In the genomic region with DNA sequence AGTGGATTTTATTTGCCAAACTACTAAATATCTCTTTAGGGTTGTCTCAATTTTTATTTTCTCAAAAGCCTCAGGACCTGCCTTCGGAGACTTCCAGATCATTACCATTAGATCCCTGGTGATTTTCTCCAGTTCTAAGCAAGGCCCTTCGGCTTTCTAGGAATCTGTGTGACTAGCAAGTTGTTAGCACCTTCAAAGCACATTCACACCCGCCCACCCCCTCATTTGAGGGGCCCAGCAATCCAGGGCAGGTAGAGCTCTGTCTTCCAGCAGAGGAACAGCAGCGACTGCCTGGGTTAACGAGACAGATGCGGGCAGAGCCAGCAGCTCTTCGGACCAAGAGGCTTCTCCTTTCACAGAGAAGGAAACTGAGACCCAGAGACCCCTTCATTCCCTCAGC, we compare ENCODE assay signal across 11 cellular contexts. TPM values are rescaled to one million over a fixed set of nuclear protein-coding genes. Genes with fewer than 3 reads are reported as not detected.
DNase-seq lines count a peak whose midpoint lies in the region; ATAC-seq lines count a peak whose summit lies in the region.
"Had no signal": no experiment of that assay in that cellular context is flagged by ENCODE, and none has a peak within 500 bp of the region (broad histone marks: within the 10 kb centered on the region; RNA-seq: fewer than 3 reads in every experiment).

No MANE protein-coding gene starts in this region.

- ATAC-seq in stimulated activated naive CD8-positive, alpha-beta T cell treated with anti-CD3 and anti-CD28 coated beads, Interleukin-15, Interleukin-2, amounts not matched to agents 100 U/mL and 50 U/mL, for 24 hours = no peak
- ATAC-seq in central memory CD8-positive, alpha-beta T cell (replicated peaks; ENCODE audit: extremely low read depth, poor library complexity, severe bottlenecking) = no peak
- no peak for ATAC-seq in naive B cell (ENCODE audit: low read depth in 2 of 2)
- no peak for ATAC-seq in GM19467 (IDR thresholded peaks at IDR 0.05; ENCODE audit: unreplicated experiment)
- ATAC-seq: pancreas had no signal

- H3K4me3 Mint-ChIP-seq in stimulated activated naive CD8-positive, alpha-beta T cell treated with anti-CD3 and anti-CD28 coated beads, Interleukin-15, Interleukin-2, amounts not matched to agents 100 ng/mL and 50 ng/mL, for 24 hours = peak overlapping the region; percentile 97
- peak overlapping the region; percentile 98 for H3K4me3 Mint-ChIP-seq in central memory CD8-positive, alpha-beta T cell
- H3K4me3 Mint-ChIP-seq in naive B cell = peak overlapping the region in 7 of 8 donors; percentile 5 to 95 (median 91)

- H3K9me3 Mint-ChIP-seq in stimulated activated naive CD8-positive, alpha-beta T cell treated with anti-CD3 and anti-CD28 coated beads, Interleukin-15, Interleukin-2, amounts not matched to agents 100 ng/mL and 50 ng/mL, for 24 hours = no peaks in the 10 kb centered on the region
- no peaks in the 10 kb centered on the region for H3K9me3 Mint-ChIP-seq in central memory CD8-positive, alpha-beta T cell
- no peaks in the 10 kb centered on the region for H3K9me3 Mint-ChIP-seq in naive B cell

- H3K27ac Mint-ChIP-seq in stimulated activated naive CD8-positive, alpha-beta T cell treated with anti-CD3 and anti-CD28 coated beads, Interleukin-15, Interleukin-2, amounts not matched to agents 100 ng/mL and 50 ng/mL, for 24 hours = peak overlapping the region; percentile 93
- H3K27ac Mint-ChIP-seq in central memory CD8-positive, alpha-beta T cell (ENCODE audit: low read depth) = peak overlapping the region; percentile 96
- H3K27ac Mint-ChIP-seq in naive B cell = peak overlapping the region in 4 of 6 donors; percentile 7 to 99 (median 50)

- DNase-seq in stimulated activated naive CD8-positive, alpha-beta T cell treated with anti-CD3 and anti-CD28 coated beads, Interleukin-15, Interleukin-2, amounts not matched to agents 100 U/mL and 50 U/mL, for 24 hours = no peak
- DNase-seq in central memory CD8-positive, alpha-beta T cell (ENCODE audit: low spot score in 2 of 2) = no peak
- DNase-seq in naive B cell = no peak
- DNase-seq in activated gamma-delta T cell (lab: John Stamatoyannopoulos, UW) = no peak
- no peak for DNase-seq in CD1c-positive myeloid dendritic cell (ENCODE audit: extremely low spot score)
- no peak for DNase-seq in KG1 (lab: John Stamatoyannopoulos, UW)
- DNase-seq: cortex of kidney, DMS79 had no signal

- H3K27me3 Mint-ChIP-seq in stimulated activated naive CD8-positive, alpha-beta T cell treated with anti-CD3 and anti-CD28 coated beads, Interleukin-15, Interleukin-2, amounts not matched to agents 100 ng/mL and 50 ng/mL, for 24 hours = no peaks in the 10 kb centered on the region
- H3K27me3 Mint-ChIP-seq in central memory CD8-positive, alpha-beta T cell = no peaks in the 10 kb centered on the region
- H3K27me3 Mint-ChIP-seq in naive B cell = no peaks in the 10 kb centered on the region

- peaks cover 62% of the 10 kb centered on the region for H3K36me3 Mint-ChIP-seq in stimulated activated naive CD8-positive, alpha-beta T cell treated with anti-CD3 and anti-CD28 coated beads, Interleukin-15, Interleukin-2, amounts not matched to agents 100 ng/mL and 50 ng/mL, for 24 hours (ENCODE audit: low read depth)
- peaks cover 61% of the 10 kb centered on the region for H3K36me3 Mint-ChIP-seq in central memory CD8-positive, alpha-beta T cell (ENCODE audit: insufficient read depth)
- peaks cover 13% of the 10 kb centered on the region in 2 donors for H3K36me3 Mint-ChIP-seq in naive B cell

- H3K4me1 Mint-ChIP-seq in stimulated activated naive CD8-positive, alpha-beta T cell treated with anti-CD3 and anti-CD28 coated beads, Interleukin-15, Interleukin-2, amounts not matched to agents 100 ng/mL and 50 ng/mL, for 24 hours (ENCODE audit: low read depth) = peaks cover 90% of the 10 kb centered on the region
- peaks cover 76% of the 10 kb centered on the region for H3K4me1 Mint-ChIP-seq in central memory CD8-positive, alpha-beta T cell
- H3K4me1 Mint-ChIP-seq in naive B cell = peaks cover 62 to 82% (median 76%) of the 10 kb centered on the region in 3 donors

RNA-seq across cellular contexts. Expression of a gene that starts 2.0 kb away (rescaled TPM):
- polyA plus RNA-seq in naive B cell (ENCODE audit: low read depth in 6 of 6) = 100 to 1,000 TPM; 145 to 210 (median 186) TPM
